In the genomic region with DNA sequence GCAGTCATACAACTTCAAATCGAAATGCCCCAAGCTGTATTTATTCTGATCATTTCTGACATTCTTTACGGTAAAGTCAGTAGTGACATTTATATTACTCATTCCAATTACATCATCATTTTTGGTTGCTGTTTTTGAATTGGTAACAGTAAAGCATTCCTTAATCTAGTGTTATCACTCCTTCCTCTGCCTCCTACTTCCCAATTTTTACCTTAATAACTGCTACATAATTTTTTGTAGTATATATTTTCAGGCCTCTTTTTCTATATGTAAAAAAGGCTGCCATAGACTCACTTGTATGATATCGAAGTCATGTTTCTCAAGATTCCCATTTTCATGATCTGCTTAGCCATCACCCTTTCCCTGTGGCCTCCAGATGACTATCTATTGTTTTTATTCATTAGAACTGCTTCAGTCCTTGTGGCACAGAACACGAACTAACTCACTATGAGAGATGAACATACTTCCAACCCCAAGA, we compare ENCODE assay signal across 8 cellular contexts.
A peak's percentile ranks its signal among the peaks of the same experiment; 100 is the strongest.
DNase-seq lines count a peak whose midpoint lies in the region; ATAC-seq, FAIRE-seq and TF ChIP-seq lines count a peak whose summit lies in the region.

No MANE protein-coding gene starts in this region.

- TF ChIP-seq CTCF in bronchial epithelial cell (IDR thresholded peaks at IDR 0.05; ENCODE audit: insufficient read depth, low read length, severe bottlenecking) (no peak), Peyer's patch (IDR thresholded peaks at IDR 0.05) (no peak)

- DNase-seq in CD4-positive, CD25-positive, alpha-beta regulatory T cell = no peak
- peak; percentile 51 for DNase-seq in MV-4-11 (lab: John Stamatoyannopoulos, UW)
- DNase-seq in bronchial epithelial cell (ENCODE audit: low read depth) = peak; percentile 95
- DNase-seq in non-pigmented ciliary epithelial cell (ENCODE audit: low read depth) = peak; percentile 76
- no peak for DNase-seq in DMS114 treated with DMSO at 0.1 percent for 48 hours (lab: John Stamatoyannopoulos, UW; ENCODE audit: unreplicated experiment)
- DNase-seq in Peyer's patch = no peak
- no peak for DNase-seq in NCI-H128 (lab: John Stamatoyannopoulos, UW; ENCODE audit: unreplicated experiment)

- no peak for TF ChIP-seq POLR2A in Peyer's patch (IDR thresholded peaks at IDR 0.05)

- peaks cover 27% of the 10 kb centered on the region for H3K36me3 Mint-ChIP-seq in CD4-positive, CD25-positive, alpha-beta regulatory T cell

- H3K4me1 Mint-ChIP-seq in CD4-positive, CD25-positive, alpha-beta regulatory T cell = peaks cover 31 to 62% (median 56%) of the 10 kb centered on the region in 4 donors

- H3K9me3 ChIP-seq in CD4-positive, CD25-positive, alpha-beta regulatory T cell (ENCODE audit: control insufficient read depth in 2 of 2, low read length in 2 of 2) = no peaks in the 10 kb centered on the region
- no peaks in the 10 kb centered on the region for H3K9me3 ChIP-seq in Peyer's patch

- H3K27ac Mint-ChIP-seq in CD4-positive, CD25-positive, alpha-beta regulatory T cell = peak overlapping the region in 2 of 3 donors; percentile 30 to 47

- no peaks in the 10 kb centered on the region for H3K9me3 Mint-ChIP-seq in CD4-positive, CD25-positive, alpha-beta regulatory T cell

- peaks cover 52% of the 10 kb centered on the region for H3K4me1 ChIP-seq in CD4-positive, CD25-positive, alpha-beta regulatory T cell (ENCODE audit: control insufficient read depth, insufficient read depth, low read length, poor library complexity, severe bottlenecking)
- H3K4me1 ChIP-seq in Peyer's patch = peaks cover 0 to 8% (median 0%) of the 10 kb centered on the region in 4 donors

- H3K27ac ChIP-seq in CD4-positive, CD25-positive, alpha-beta regulatory T cell (ENCODE audit: insufficient read depth, low read length, poor library complexity, severe bottlenecking) = peak overlapping the region; percentile 55
- H3K27ac ChIP-seq in Peyer's patch = peak overlapping the region in 1 of 4 donors; percentile 93

- peaks cover 34% of the 10 kb centered on the region for H3K36me3 ChIP-seq in CD4-positive, CD25-positive, alpha-beta regulatory T cell (ENCODE audit: control insufficient read depth, insufficient read depth, low read length)
- H3K36me3 ChIP-seq in bronchial epithelial cell (ENCODE audit: control insufficient read depth, insufficient read depth, low read length) (peaks cover 4% of the 10 kb centered on the region), Peyer's patch (peaks cover 0 to 4% (median 0%) of the 10 kb centered on the region in 3 donors)

- H3K4me3 ChIP-seq in CD4-positive, CD25-positive, alpha-beta regulatory T cell (ENCODE audit: low read depth, low read length) = peak overlapping the region; percentile 85
- H3K4me3 ChIP-seq in bronchial epithelial cell (ENCODE audit: low read depth, low read length) (peak overlapping the region; percentile 9), Peyer's patch (peak overlapping the region in 1 of 4 donors; percentile 11)

- H3K27me3 ChIP-seq in CD4-positive, CD25-positive, alpha-beta regulatory T cell (ENCODE audit: control insufficient read depth, insufficient read depth, low read length) = no peaks in the 10 kb centered on the region
- H3K27me3 ChIP-seq in bronchial epithelial cell (ENCODE audit: control insufficient read depth, insufficient read depth, low read length) (no peaks in the 10 kb centered on the region), Peyer's patch (no peaks in the 10 kb centered on the region)

- H3K4me3 Mint-ChIP-seq in CD4-positive, CD25-positive, alpha-beta regulatory T cell = peak overlapping the region; percentile 14 to 77 (median 66)

- H3K27me3 Mint-ChIP-seq in CD4-positive, CD25-positive, alpha-beta regulatory T cell = no peaks in the 10 kb centered on the region

- ATAC-seq in CD4-positive, CD25-positive, alpha-beta regulatory T cell (ENCODE audit: low read depth in 2 of 2) = no peak
- no peak for ATAC-seq in GM21529 (IDR thresholded peaks at IDR 0.05; ENCODE audit: unreplicated experiment)

- no peak for FAIRE-seq in bronchial epithelial cell (lab: Jason Lieb, UNC)

Comparison
In these comparisons a context has a peak if more than half of its experiments do, and no peak if none do; other contexts are left out.
1. DNase-seq: peak in MV-4-11 (single experiment), bronchial epithelial cell (single experiment) and non-pigmented ciliary epithelial cell (single experiment); none in CD4-positive, CD25-positive, alpha-beta regulatory T cell (0 of 3), DMS114 treated with DMSO at 0.1 percent for 48 hours (single experiment), Peyer's patch (0 of 3) and NCI-H128 (single experiment).